1 cellular context compared by ENCODE assay signal in genomic region chr11:124861670-124862069, GRCh38.
TF ChIP-seq lines count a peak whose summit lies in the region.

No MANE protein-coding gene starts in this region.

TF ChIP-seq in HepG2, 621 proteins besides CTCF, POLR2A, EP300 and RAD21:
- TF ChIP-seq ZBTB33 (CRISPR knock-in tag; IDR thresholded peaks at IDR 0.05) (no peak), LCORL (IDR thresholded peaks at IDR 0.05) (peak; percentile 33; the same call in 1 of the 2 replicates), LCORL (CRISPR knock-in tag; IDR thresholded peaks at IDR 0.05) (no peak), SMAD3 (CRISPR knock-in tag; IDR thresholded peaks at IDR 0.05) (no peak)
